11 cellular contexts compared by ENCODE assay signal in the genomic region with DNA sequence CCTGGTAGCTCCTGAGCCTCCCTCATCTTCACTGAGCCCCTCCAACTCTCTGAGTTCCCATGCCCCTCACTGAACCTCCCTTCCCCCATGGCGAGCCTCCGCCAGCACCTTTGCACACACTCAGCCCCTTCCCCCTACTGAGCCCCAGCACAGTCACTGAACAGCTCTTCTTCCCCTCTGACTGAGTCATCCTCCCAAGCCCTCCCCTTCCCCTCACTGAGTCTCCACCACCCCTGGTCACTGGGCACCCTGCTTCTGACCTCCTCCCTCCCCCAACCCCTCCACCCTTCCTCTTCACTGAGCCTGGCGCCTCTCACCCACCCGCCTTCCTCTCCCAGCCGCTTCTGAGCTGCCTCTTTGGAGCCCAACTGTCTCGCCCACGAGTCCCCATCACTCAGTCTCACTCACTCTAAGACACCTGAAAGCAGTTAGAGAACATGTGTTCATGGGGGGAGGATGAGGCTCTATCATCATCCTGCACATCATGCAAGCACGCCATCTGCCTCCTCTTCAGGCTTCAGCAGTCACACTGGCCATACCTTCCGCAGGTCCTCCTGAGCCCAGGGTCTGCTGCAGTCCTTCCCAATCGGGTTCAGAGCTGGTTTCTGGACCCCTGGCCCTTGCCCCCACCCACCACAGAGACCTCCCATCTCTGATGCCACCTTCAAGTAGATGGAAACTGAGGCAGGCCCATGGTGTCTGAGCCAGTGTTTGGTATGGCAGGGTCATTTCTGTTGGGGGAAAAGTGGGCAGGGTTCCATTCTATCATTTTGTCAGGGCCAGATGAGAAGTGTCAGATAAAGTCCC. TPM values are rescaled to one million over a fixed set of nuclear protein-coding genes. Genes with fewer than 3 reads are reported as not detected.
DNase-seq lines count a peak whose midpoint lies in the region; ATAC-seq and TF ChIP-seq lines count a peak whose summit lies in the region.
"Had no signal": no experiment of that assay in that cellular context is flagged by ENCODE, and none has a peak within 500 bp of the region (broad histone marks: within the 10 kb centered on the region; RNA-seq: fewer than 3 reads in every experiment).

No MANE protein-coding gene starts in this region.

- H3K36me3 Mint-ChIP-seq in CD8-positive, alpha-beta T cell = no peaks in the 10 kb centered on the region
- H3K36me3 Mint-ChIP-seq in H9 (ENCODE audit: insufficient read depth in 1 of 3, low read depth in 3 of 3) (peaks cover 3 to 17% (median 13%) of the 10 kb centered on the region in 3 experiments; a peak in 5 of 7 replicates), mesothelial cell of epicardium (no peaks in the 10 kb centered on the region)

- peaks cover 47% of the 10 kb centered on the region for H3K27me3 Mint-ChIP-seq in CD8-positive, alpha-beta T cell (ENCODE audit: low read depth)
- H3K27me3 Mint-ChIP-seq in H9 (ENCODE audit: low read depth) (peaks cover 29% of the 10 kb centered on the region), mesothelial cell of epicardium (ENCODE audit: low read depth) (peaks cover 40% of the 10 kb centered on the region)

- no peaks in the 10 kb centered on the region for H4K20me1 ChIP-seq in H9 (ENCODE audit: control insufficient read depth, insufficient read depth, insufficient read length)

- no peak overlapping the region for H3K4me3 Mint-ChIP-seq in CD8-positive, alpha-beta T cell
- H3K4me3 Mint-ChIP-seq in H9 = no peak overlapping the region; a peak in 1 of 5 replicates
- H3K4me3 Mint-ChIP-seq in mesothelial cell of epicardium = peak overlapping the region; percentile 7

- H3K27ac ChIP-seq in CD8-positive, alpha-beta T cell (ENCODE audit: low read depth, low read length) = no peak overlapping the region
- H3K27ac ChIP-seq in H9 (ENCODE audit: insufficient read length, low read depth, low read length) = no peak overlapping the region
- H3K27ac ChIP-seq: uterus had no signal

- H3K56ac ChIP-seq in H9 (ENCODE audit: insufficient read length, low read depth, low read length) = no peak overlapping the region

- H3K4me3 ChIP-seq in CD8-positive, alpha-beta T cell (ENCODE audit: low read depth, low read length) = no peak overlapping the region
- H3K4me3 ChIP-seq: smooth muscle cell, uterus had no signal

- H4K5ac ChIP-seq in H9 (ENCODE audit: insufficient read length, low read depth, low read length) = no peak overlapping the region

- no CpG with 5 or more reads among the region's 10 CpGs for WGBS in H9 (ENCODE audit: extremely low coverage, insufficient read length, low lambda C conversion rate)

- H2BK20ac ChIP-seq in H9 (ENCODE audit: low read depth, low read length, poor library complexity, severe bottlenecking) = no peak overlapping the region

- H3K36me3 ChIP-seq in CD8-positive, alpha-beta T cell (ENCODE audit: insufficient read depth, low read length) = no peaks in the 10 kb centered on the region
- H3K36me3 ChIP-seq: uterus had no signal

- CTCF ChIA-PET in CD8-positive, alpha-beta T cell (lab: Charles Lee) = no interaction called here

- H3T11ph ChIP-seq in H9 (ENCODE audit: low read length) = no peak overlapping the region

- H2AFZ ChIP-seq in H9 (ENCODE audit: low read length) = no peak overlapping the region

- no peak overlapping the region for H3K9ac ChIP-seq in H9 (ENCODE audit: extremely low read depth, insufficient read length, low read length)

- H2BK12ac ChIP-seq in H9 (ENCODE audit: insufficient read length, low read depth, low read length) = no peak overlapping the region

- POLR2A ChIA-PET in CD8-positive, alpha-beta T cell (lab: Charles Lee) = no interaction called here

- no peak overlapping the region for H3K4me2 ChIP-seq in H9 (ENCODE audit: insufficient read depth, insufficient read length, low read length)
- H3K4me2 ChIP-seq: smooth muscle cell had no signal

- DNase-seq in CD8-positive, alpha-beta T cell = no peak
- DNase-seq in H9 = peak; percentile 32
- peak; percentile 41 for DNase-seq in UCSD-AML1 (lab: John Stamatoyannopoulos, UW; ENCODE audit: unreplicated experiment)
- no peak for DNase-seq in mesothelial cell of epicardium (ENCODE audit: low spot score in 2 of 2, unreplicated experiment in 2 of 2)
- no peak for DNase-seq in OCI-M2 (lab: John Stamatoyannopoulos, UW; ENCODE audit: unreplicated experiment)
- DNase-seq in NCI-H345 (lab: John Stamatoyannopoulos, UW) = no peak
- DNase-seq in NCI-H345 treated with DMSO at 0.1 percent for 48 hours (lab: John Stamatoyannopoulos, UW; ENCODE audit: unreplicated experiment) = no peak
- DNase-seq: uterus had no signal

- H3K18ac ChIP-seq in H9 (ENCODE audit: insufficient read length, low read depth, low read length) = no peak overlapping the region

- peaks cover 3% of the 10 kb centered on the region; the same call in 1 of the 2 replicates for H3K79me2 ChIP-seq in H9 (ENCODE audit: insufficient read depth, low read length)

- no peak overlapping the region for H2BK15ac ChIP-seq in H9 (ENCODE audit: low read depth, low read length)

- H2AK5ac ChIP-seq in H9 (ENCODE audit: insufficient read length, low read length) = no peak overlapping the region

- H4K8ac ChIP-seq in H9 (replicated peaks; ENCODE audit: insufficient read length, low read depth, low read length) = no peak overlapping the region

- H3K4me1 ChIP-seq in CD8-positive, alpha-beta T cell (ENCODE audit: insufficient read depth, low read length) = peaks cover 12% of the 10 kb centered on the region
- peaks cover 7% of the 10 kb centered on the region; the same call in 1 of the 2 replicates for H3K4me1 ChIP-seq in H9 (ENCODE audit: insufficient read depth, low read length)
- H3K4me1 ChIP-seq: uterus had no signal

- intact Hi-C loops in CD8-positive, alpha-beta T cell (cut with DNase I, micrococcal nuclease) = no loop called here

- no peak overlapping the region for H3K14ac ChIP-seq in H9 (ENCODE audit: insufficient read depth, low read length)

- peaks cover 12% of the 10 kb centered on the region for H3K23me2 ChIP-seq in H9 (ENCODE audit: insufficient read length, low read depth, low read length, poor library complexity, severe bottlenecking)

- H3K9me3 Mint-ChIP-seq in CD8-positive, alpha-beta T cell = no peaks in the 10 kb centered on the region
- no peaks in the 10 kb centered on the region for H3K9me3 Mint-ChIP-seq in H9
- H3K9me3 Mint-ChIP-seq in mesothelial cell of epicardium = no peaks in the 10 kb centered on the region

- H3K79me1 ChIP-seq in H9 (ENCODE audit: insufficient read depth, low read depth, low read length, poor library complexity, severe bottlenecking) = peaks cover 3% of the 10 kb centered on the region

- H3K9me3 ChIP-seq in CD8-positive, alpha-beta T cell (ENCODE audit: low read length) = no peaks in the 10 kb centered on the region
- H3K9me3 ChIP-seq in H9 (ENCODE audit: control insufficient read depth, low read depth, low read length) = no peaks in the 10 kb centered on the region
- H3K9me3 ChIP-seq: uterus had no signal

- no peak overlapping the region for H3K4ac ChIP-seq in H9 (ENCODE audit: low read depth, low read length)

- H3K4me1 Mint-ChIP-seq in CD8-positive, alpha-beta T cell (ENCODE audit: low read depth) = peaks cover 8% of the 10 kb centered on the region
- peaks cover 31 to 32% of the 10 kb centered on the region in 2 experiments for H3K4me1 Mint-ChIP-seq in H9
- peaks cover 36% of the 10 kb centered on the region for H3K4me1 Mint-ChIP-seq in mesothelial cell of epicardium

- no peak overlapping the region for H3K23ac ChIP-seq in H9 (ENCODE audit: insufficient read length, low read depth, low read length)

- H3K27me3 ChIP-seq in CD8-positive, alpha-beta T cell (ENCODE audit: insufficient read depth, low read length) = peaks cover 16% of the 10 kb centered on the region
- no peaks in the 10 kb centered on the region for H3K27me3 ChIP-seq in H9 (ENCODE audit: insufficient read depth, low read length)
- H3K27me3 ChIP-seq: uterus had no signal

- no peak overlapping the region for H3K27ac Mint-ChIP-seq in CD8-positive, alpha-beta T cell
- no peak overlapping the region for H3K27ac Mint-ChIP-seq in H9
- no peak overlapping the region for H3K27ac Mint-ChIP-seq in mesothelial cell of epicardium

- peak; percentile 30 for ATAC-seq in CD8-positive, alpha-beta T cell
- ATAC-seq in GM21360 (IDR thresholded peaks at IDR 0.05; ENCODE audit: unreplicated experiment) = no peak

- H4K91ac ChIP-seq in H9 (ENCODE audit: insufficient read length, low read depth, low read length) = no peak overlapping the region

- no peak for TF ChIP-seq CTCF in CD8-positive, alpha-beta T cell (IDR thresholded peaks at IDR 0.05)
- no peak for TF ChIP-seq CTCF in H9 (conservative IDR thresholded peaks at IDR 0.05)
- no peak for TF ChIP-seq CTCF in mesothelial cell of epicardium (IDR thresholded peaks at IDR 0.05; ENCODE audit: unreplicated experiment)

- no peak overlapping the region for H2BK120ac ChIP-seq in H9 (ENCODE audit: low read depth, low read length, poor library complexity, severe bottlenecking)

- H2BK5ac ChIP-seq in H9 (ENCODE audit: insufficient read length, low read length) = no peak overlapping the region

RNA-seq across cellular contexts. Expression of gene TRNP1, which starts 2.0 kb away (rescaled TPM):
- not detected for total RNA-seq in CD8-positive, alpha-beta T cell
- total RNA-seq in H9 (2021) (38.4 and 39.0 TPM in 2 replicates), mesothelial cell of epicardium (27.9 to 29.3 TPM (median 28.7 TPM) in 3 replicates)

RNA-seq across cellular contexts. Expression of gene TENT5B, which starts 21.1 kb away (rescaled TPM):
- total RNA-seq in CD8-positive, alpha-beta T cell = not detected
- 124 and 126 TPM in 2 replicates for total RNA-seq in H9 (2021)
- total RNA-seq in mesothelial cell of epicardium = 3.3 to 4.3 TPM (median 3.4 TPM) in 3 replicates

RNA-seq across cellular contexts. Expression of gene KDF1, which starts 31.2 kb away (rescaled TPM):
- total RNA-seq in CD8-positive, alpha-beta T cell = 1 to 10 TPM in 1 of 2 experiments, under 1 TPM in 1; 0.92 to 1.3 TPM
- total RNA-seq in H9 (2021) (17.6 and 19.5 TPM in 2 replicates), mesothelial cell of epicardium (11.9 to 12.9 TPM (median 12.7 TPM) in 3 replicates)
- total RNA-seq: SK-MEL-5 had no signal

Comparison
In these comparisons a context has a peak if more than half of its experiments do, and no peak if none do; other contexts are left out.
1. DNase-seq: peak in H9 (single experiment) and UCSD-AML1 (single experiment); none in CD8-positive, alpha-beta T cell (0 of 7), mesothelial cell of epicardium (0 of 2), OCI-M2 (single experiment), NCI-H345 (single experiment) and NCI-H345 treated with DMSO at 0.1 percent for 48 hours (single experiment).
2. RNA of gene TRNP1, which starts 2.0 kb away (total RNA-seq): 38.4 to 39.0 TPM in H9 and 27.9 to 29.3 TPM in mesothelial cell of epicardium; not detected in CD8-positive, alpha-beta T cell; every median in the first group is over 10 times any median in the second.
3. RNA of gene TENT5B, which starts 21.1 kb away (total RNA-seq): 124 to 126 TPM in H9; 3.3 to 4.3 TPM in mesothelial cell of epicardium and not detected in CD8-positive, alpha-beta T cell; every median in the first group is over 10 times any median in the second.